Comparison of ENCODE assay signal across 19 cellular contexts in genomic region chr10:90665905-90666662, GRCh38.
DNase-seq lines count a peak whose midpoint lies in the region; ATAC-seq and TF ChIP-seq lines count a peak whose summit lies in the region.
"Had no signal": no experiment of that assay in that cellular context is flagged by ENCODE, and none has a peak within 500 bp of the region (broad histone marks: within the 10 kb centered on the region; RNA-seq: fewer than 3 reads in every experiment).

No MANE protein-coding gene starts in this region.

- ATAC-seq in WTC11: peak; percentile 62
- ATAC-seq in activated CD8-positive, alpha-beta T cell treated with anti-CD3 and anti-CD28 coated beads, Interleukin-2, amount 10 ng/mL, durations not matched to agents 7 days and 5 days: no peak

- POLR2A ChIA-PET in WTC11 (lab: Charles Lee): no interaction called here
- POLR2A ChIA-PET in activated CD8-positive, alpha-beta T cell treated with anti-CD3 and anti-CD28 coated beads, Interleukin-2, amount 10 ng/mL, durations not matched to agents 7 days and 5 days (lab: Charles Lee): no interaction called here

- H3K9me3 Mint-ChIP-seq in WTC11: no peaks in the 10 kb centered on the region
- no peaks in the 10 kb centered on the region for H3K9me3 Mint-ChIP-seq in activated CD8-positive, alpha-beta T cell treated with anti-CD3 and anti-CD28 coated beads, Interleukin-2, amount 10 ng/mL, durations not matched to agents 7 days and 5 days (ENCODE audit: insufficient read depth)

- TF ChIP-seq CTCF in WTC11 (IDR thresholded peaks at IDR 0.05) (no peak), foreskin fibroblast (IDR thresholded peaks at IDR 0.05; ENCODE audit: low read depth, low read length) (no peak)

- H3K27me3 ChIP-seq in iPS-18a (ENCODE audit: control insufficient read depth, insufficient read depth, low read length): no peaks in the 10 kb centered on the region
- no peaks in the 10 kb centered on the region; the same call in 1 of the 2 replicates for H3K27me3 ChIP-seq in HAP-1 (ENCODE audit: low read depth)
- H3K27me3 ChIP-seq: BE2C had no signal

- H3K36me3 Mint-ChIP-seq in WTC11: no peaks in the 10 kb centered on the region
- no peaks in the 10 kb centered on the region for H3K36me3 Mint-ChIP-seq in activated CD8-positive, alpha-beta T cell treated with anti-CD3 and anti-CD28 coated beads, Interleukin-2, amount 10 ng/mL, durations not matched to agents 7 days and 5 days (ENCODE audit: low read depth)
- H3K36me3 Mint-ChIP-seq: CD4-positive, CD25-positive, alpha-beta regulatory T cell had no signal

- H3K36me3 ChIP-seq in iPS-18a (ENCODE audit: control insufficient read depth, low read depth, low read length) (no peaks in the 10 kb centered on the region), HAP-1 (replicated peaks) (no peaks in the 10 kb centered on the region)
- H3K36me3 ChIP-seq: BE2C had no signal

- CTCF ChIA-PET in WTC11 (lab: Charles Lee): no interaction called here
- CTCF ChIA-PET in activated CD8-positive, alpha-beta T cell treated with anti-CD3 and anti-CD28 coated beads, Interleukin-2, amount 10 ng/mL, durations not matched to agents 7 days and 5 days (lab: Charles Lee): no interaction called here

- DNase-seq in NCI-H510A treated with DMSO at 0.1 percent for 48 hours (lab: John Stamatoyannopoulos, UW) (peak; percentile 31), NCI-H510A (lab: John Stamatoyannopoulos, UW) (no peak), WTC11 (ENCODE audit: low spot score) (peak; percentile 20), HAP-1 (ENCODE audit: low spot score in 2 of 2) (no peak), foreskin fibroblast (no peak)
- no peak for DNase-seq in activated CD8-positive, alpha-beta T cell treated with anti-CD3 and anti-CD28 coated beads, Interleukin-2, amount 10 ng/mL, durations not matched to agents 7 days and 5 days
- DNase-seq: BE2C; CD4-positive, CD25-positive, alpha-beta regulatory T cell; DMS53; EL; H7; Kasumi-1; MM.1S; NCI-H1105; NCI-H2081; PC-9; SIG-M5 had no signal

- no peaks in the 10 kb centered on the region for H3K4me1 ChIP-seq in iPS-18a (ENCODE audit: control insufficient read depth, low read depth, low read length)
- H3K4me1 ChIP-seq in HAP-1: no peaks in the 10 kb centered on the region
- H3K4me1 ChIP-seq: BE2C had no signal

- H3K27ac ChIP-seq in iPS-18a (ENCODE audit: low read length): no peak overlapping the region
- H3K27ac ChIP-seq: PC-9, RWPE1 had no signal

- H3K9me3 ChIP-seq in iPS-18a (ENCODE audit: control insufficient read depth, low read depth, low read length) (no peaks in the 10 kb centered on the region), HAP-1 (no peaks in the 10 kb centered on the region)
- H3K9me3 ChIP-seq: BE2C had no signal

- H3K9ac ChIP-seq in iPS-18a (ENCODE audit: low read length): no peak overlapping the region

- H3K4me1 Mint-ChIP-seq in WTC11: peaks cover 9% of the 10 kb centered on the region; the same call in 1 of the 2 replicates
- H3K4me1 Mint-ChIP-seq in activated CD8-positive, alpha-beta T cell treated with anti-CD3 and anti-CD28 coated beads, Interleukin-2, amount 10 ng/mL, durations not matched to agents 7 days and 5 days (ENCODE audit: low read depth): no peaks in the 10 kb centered on the region
- H3K4me1 Mint-ChIP-seq: CD4-positive, CD25-positive, alpha-beta regulatory T cell had no signal

- H3K4me3 ChIP-seq in iPS-18a (ENCODE audit: low read length) (peak overlapping the region; percentile 46), HAP-1 (no peak overlapping the region), foreskin fibroblast (ENCODE audit: low read depth in 1 of 2, low read length in 2 of 2) (no peak overlapping the region)
- H3K4me3 ChIP-seq: PC-9 had no signal

- no peak overlapping the region for H3K4me3 Mint-ChIP-seq in WTC11
- no peak overlapping the region for H3K4me3 Mint-ChIP-seq in activated CD8-positive, alpha-beta T cell treated with anti-CD3 and anti-CD28 coated beads, Interleukin-2, amount 10 ng/mL, durations not matched to agents 7 days and 5 days
- H3K4me3 Mint-ChIP-seq: CD4-positive, CD25-positive, alpha-beta regulatory T cell had no signal

- no peaks in the 10 kb centered on the region for H3K27me3 Mint-ChIP-seq in WTC11 (ENCODE audit: low read depth)
- H3K27me3 Mint-ChIP-seq in activated CD8-positive, alpha-beta T cell treated with anti-CD3 and anti-CD28 coated beads, Interleukin-2, amount 10 ng/mL, durations not matched to agents 7 days and 5 days (ENCODE audit: low read depth): peaks cover 6% of the 10 kb centered on the region
- H3K27me3 Mint-ChIP-seq: CD4-positive, CD25-positive, alpha-beta regulatory T cell had no signal

- H3K27ac Mint-ChIP-seq in WTC11: no peak overlapping the region
- H3K27ac Mint-ChIP-seq in activated CD8-positive, alpha-beta T cell treated with anti-CD3 and anti-CD28 coated beads, Interleukin-2, amount 10 ng/mL, durations not matched to agents 7 days and 5 days: no peak overlapping the region
- H3K27ac Mint-ChIP-seq: CD4-positive, CD25-positive, alpha-beta regulatory T cell had no signal

- in situ Hi-C loops in HAP-1 (cut with MboI; ENCODE audit: low sequenced_read_pairs): no loop called here

TF ChIP-seq in WTC11, 78 proteins besides CTCF, POLR2A, EP300 and RAD21 (continues in another document):
- TF ChIP-seq PREB (CRISPR knock-in tag; IDR thresholded peaks at IDR 0.05; ENCODE audit: borderline replicate concordance): no peak
- TF ChIP-seq USF1 (CRISPR knock-in tag; IDR thresholded peaks at IDR 0.05): no peak
- no peak for TF ChIP-seq FOXK1 (CRISPR knock-in tag; IDR thresholded peaks at IDR 0.05)
- TF ChIP-seq TEAD1 (CRISPR knock-in tag; IDR thresholded peaks at IDR 0.05): no peak
- TF ChIP-seq RELA (CRISPR knock-in tag; IDR thresholded peaks at IDR 0.05; ENCODE audit: borderline replicate concordance): no peak
- no peak for TF ChIP-seq ZNF423 (CRISPR knock-in tag; IDR thresholded peaks at IDR 0.05)
- TF ChIP-seq MLX (CRISPR knock-in tag; IDR thresholded peaks at IDR 0.05): no peak
- no peak for TF ChIP-seq NFE2L1 (CRISPR knock-in tag; IDR thresholded peaks at IDR 0.05)
- no peak for TF ChIP-seq MXD4 (CRISPR knock-in tag; IDR thresholded peaks at IDR 0.05; ENCODE audit: borderline replicate concordance)
- no peak for TF ChIP-seq NR2C2 (CRISPR knock-in tag; IDR thresholded peaks at IDR 0.05)
- no peak for TF ChIP-seq ZSCAN18 (CRISPR knock-in tag; IDR thresholded peaks at IDR 0.05)
- TF ChIP-seq ZNF138 (CRISPR knock-in tag; conservative IDR thresholded peaks at IDR 0.05): no peak
- no peak for TF ChIP-seq STAT6 (CRISPR knock-in tag; conservative IDR thresholded peaks at IDR 0.05; ENCODE audit: low read depth)
- TF ChIP-seq SP1 (CRISPR knock-in tag; conservative IDR thresholded peaks at IDR 0.05): no peak

Comparison
In these comparisons a context has a peak if more than half of its experiments do, and no peak if none do; other contexts are left out.
1. DNase-seq: peak in NCI-H510A treated with DMSO at 0.1 percent for 48 hours (single experiment) and WTC11 (single experiment); none in NCI-H510A (single experiment), activated CD8-positive, alpha-beta T cell treated with anti-CD3 and anti-CD28 coated beads, Interleukin-2, amount 10 ng/mL, durations not matched to agents 7 days and 5 days (single experiment), HAP-1 (0 of 2) and foreskin fibroblast (0 of 2).